1 cellular context compared by ENCODE assay signal in genomic region chr3:41026394-41027177, GRCh38.
TF ChIP-seq lines count a peak whose summit lies in the region.

No MANE protein-coding gene starts in this region.

TF ChIP-seq in IMR-90, 13 proteins besides CTCF, POLR2A, EP300 and RAD21:
- TF ChIP-seq, protein P1, sequence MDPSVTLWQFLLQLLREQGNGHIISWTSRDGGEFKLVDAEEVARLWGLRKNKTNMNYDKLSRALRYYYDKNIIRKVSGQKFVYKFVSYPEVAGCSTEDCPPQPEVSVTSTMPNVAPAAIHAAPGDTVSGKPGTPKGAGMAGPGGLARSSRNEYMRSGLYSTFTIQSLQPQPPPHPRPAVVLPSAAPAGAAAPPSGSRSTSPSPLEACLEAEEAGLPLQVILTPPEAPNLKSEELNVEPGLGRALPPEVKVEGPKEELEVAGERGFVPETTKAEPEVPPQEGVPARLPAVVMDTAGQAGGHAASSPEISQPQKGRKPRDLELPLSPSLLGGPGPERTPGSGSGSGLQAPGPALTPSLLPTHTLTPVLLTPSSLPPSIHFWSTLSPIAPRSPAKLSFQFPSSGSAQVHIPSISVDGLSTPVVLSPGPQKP (IDR thresholded peaks at IDR 0.05; ENCODE audit: borderline replicate concordance, low read depth, low read length), result no peak
- TF ChIP-seq RFX5 (IDR thresholded peaks at IDR 0.05; ENCODE audit: low read depth, low read length) (no peak), NFE2L2 (IDR thresholded peaks at IDR 0.05; ENCODE audit: low read depth, low read length) (no peak)
- TF ChIP-seq, protein P2, sequence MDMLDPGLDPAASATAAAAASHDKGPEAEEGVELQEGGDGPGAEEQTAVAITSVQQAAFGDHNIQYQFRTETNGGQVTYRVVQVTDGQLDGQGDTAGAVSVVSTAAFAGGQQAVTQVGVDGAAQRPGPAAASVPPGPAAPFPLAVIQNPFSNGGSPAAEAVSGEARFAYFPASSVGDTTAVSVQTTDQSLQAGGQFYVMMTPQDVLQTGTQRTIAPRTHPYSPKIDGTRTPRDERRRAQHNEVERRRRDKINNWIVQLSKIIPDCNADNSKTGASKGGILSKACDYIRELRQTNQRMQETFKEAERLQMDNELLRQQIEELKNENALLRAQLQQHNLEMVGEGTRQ (IDR thresholded peaks at IDR 0.05; ENCODE audit: low read depth, low read length), result no peak
